Comparison of ENCODE assay signal across 10 cellular contexts in the genomic region with DNA sequence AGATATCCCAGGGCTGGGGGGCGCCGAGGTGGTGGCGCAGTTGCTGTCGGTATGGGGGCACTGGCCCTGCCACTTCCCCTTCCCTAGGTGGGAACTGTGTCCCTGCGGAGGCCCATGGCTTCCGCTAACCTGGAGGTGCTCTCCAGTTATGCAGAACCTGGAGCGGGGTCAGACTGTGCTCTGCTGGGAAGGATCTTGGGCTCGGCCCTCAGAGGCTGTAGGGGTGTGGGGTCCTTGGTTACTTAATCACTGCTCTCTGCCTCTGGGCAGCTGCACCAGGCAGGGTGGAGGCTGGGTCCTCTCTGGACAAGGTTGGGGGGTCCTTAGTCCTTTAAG. TPM values are rescaled to one million over a fixed set of nuclear protein-coding genes. Genes with fewer than 3 reads are reported as not detected.
DNase-seq lines count a peak whose midpoint lies in the region; ATAC-seq, FAIRE-seq and TF ChIP-seq lines count a peak whose summit lies in the region.
"Had no signal": no experiment of that assay in that cellular context is flagged by ENCODE, and none has a peak within 500 bp of the region (broad histone marks: within the 10 kb centered on the region; RNA-seq: fewer than 3 reads in every experiment).

No MANE protein-coding gene starts in this region.

- WGBS in K562 (ENCODE audit: insufficient coverage, low coverage, missing lambda C conversion rate) = 83% methylated on average over 3 of the region's 8 CpGs
- 40% methylated on average over 2 of the region's 8 CpGs for WGBS in right lobe of liver (ENCODE audit: insufficient coverage, low coverage, low lambda C conversion rate, missing lambda C conversion rate)
- WGBS in spleen, 5 donors = 33 to 75% (median 45%) methylated on average over 8 of the region's 8 CpGs

- H3K9me1 ChIP-seq in K562 (ENCODE audit: control insufficient read depth, insufficient read depth, low read length) = no peaks in the 10 kb centered on the region

- H3K9ac ChIP-seq in HCT116 (ENCODE audit: low read length) = peak overlapping the region; percentile 95
- H3K9ac ChIP-seq in K562 (ENCODE audit: insufficient read depth in 1 of 2, low read depth in 2 of 2, low read length in 2 of 2) = peak overlapping the region in 1 of 2 experiments; percentile 79; a peak in 2 of 4 replicates

- H2AFZ ChIP-seq in HCT116 (ENCODE audit: low read depth, low read length, poor library complexity, severe bottlenecking) = no peak overlapping the region
- no peak overlapping the region for H2AFZ ChIP-seq in K562 (ENCODE audit: low read depth, low read length)

- H3K9me3 ChIP-seq in HCT116 (ENCODE audit: control insufficient read depth in 1 of 2, insufficient read depth in 1 of 2, low read depth in 1 of 2, low read length in 2 of 2) = no peaks in the 10 kb centered on the region
- H3K9me3 ChIP-seq in K562 (replicated peaks; ENCODE audit: control insufficient read depth, insufficient read depth, low read depth, low read length) = no peaks in the 10 kb centered on the region
- H3K9me3 ChIP-seq in right lobe of liver = no peaks in the 10 kb centered on the region
- H3K9me3 ChIP-seq in spleen = no peaks in the 10 kb centered on the region

- CTCF ChIA-PET in HCT116 (lab: Charles Lee) (interaction anchor here (1.4 kb wide), 1 partner anchor 117 kb away, joined by 3 read pairs; the partner anchor contains the start of gene BAIAP2L1), K562 (lab: Yijun Ruan, JAX; ENCODE audit: low intra/inter-chr PET ratio) (no interaction called here)

- BruUV-seq in HCT116 (replicated peaks; lab: Mats Ljungman, UMichigan) (no TSS peak), K562 (replicated peaks; lab: Mats Ljungman, UMichigan) (no TSS peak)

- RAD21 ChIA-PET in HCT116 (lab: Charles Lee; ENCODE audit: low non-redundant PET in 1 of 2, low total read pairs in 2 of 2, uncharacterized antibody in 2 of 2, unreplicated experiment in 2 of 2) = no interaction called here

- POLR2A ChIA-PET in HCT116 (lab: Charles Lee) = interaction anchor here (0.9 kb wide), 1 partner anchor 124 kb away, joined by 3 read pairs; no protein-coding TSS in a partner anchor
- POLR2A ChIA-PET in K562 (lab: Yijun Ruan, JAX) = no interaction called here

- no peak for DNase-seq in HCT116 (ENCODE audit: low read depth, low spot score)
- no peak for DNase-seq in K562 (ENCODE audit: extremely low read depth in 1 of 4, low spot score in 3 of 4)
- DNase-seq in right lobe of liver = peak in 1 of 3 donors; percentile 38
- DNase-seq in spleen = no peak
- no peak for DNase-seq in NCI-H510A (lab: John Stamatoyannopoulos, UW)
- no peak for DNase-seq in SHP77 (lab: John Stamatoyannopoulos, UW)
- no peak for DNase-seq in activated CD4-positive, alpha-beta T cell treated with anti-CD3 and anti-CD28 coated beads for 48 hours
- DNase-seq: activated CD4-positive, alpha-beta T cell treated with anti-CD3 and anti-CD28 coated beads, Interleukin-2, amount 10 ng/mL, durations not matched to agents 7 days and 5 days; NCI-H1694 treated with DMSO at 0.1 percent for 48 hours had no signal

- H4K20me1 ChIP-seq in HCT116 (ENCODE audit: insufficient read depth) (peaks cover 3% of the 10 kb centered on the region; the same call in 1 of the 2 replicates), K562 (replicated peaks; ENCODE audit: control insufficient read depth, insufficient read depth, low read length) (peaks cover 5% of the 10 kb centered on the region; the same call in 1 of the 2 replicates)

- TF ChIP-seq RAD21 in HCT116 (IDR thresholded peaks at IDR 0.05; ENCODE audit: low read depth) (no peak), K562 (CRISPR knock-in tag; conservative IDR thresholded peaks at IDR 0.05 in 1 of 2, IDR thresholded peaks at IDR 0.05 in 1 of 2) (no peak)

- H3K36me3 ChIP-seq in HCT116 (ENCODE audit: control insufficient read depth in 1 of 2, insufficient read depth in 2 of 2, low read length in 2 of 2) (no peaks in the 10 kb centered on the region), K562 (ENCODE audit: control insufficient read depth, insufficient read depth, low read length) (peaks cover 23% of the 10 kb centered on the region; the same call in 2 of the 3 replicates), right lobe of liver (peaks cover 0 to 5% (median 0%) of the 10 kb centered on the region in 4 donors), spleen (peaks cover 0 to 60% (median 3%) of the 10 kb centered on the region in 6 donors)

- no peak for FAIRE-seq in K562 (lab: Jason Lieb, UNC)

- no peaks in the 10 kb centered on the region for H3K27me3 ChIP-seq in HCT116 (ENCODE audit: insufficient read depth, low read length)
- H3K27me3 ChIP-seq in K562 (ENCODE audit: control insufficient read depth in 2 of 2, insufficient read depth in 2 of 2, low read length in 2 of 2) = peaks cover 0 to 28% of the 10 kb centered on the region in 2 experiments; a peak in 2 of 5 replicates
- no peaks in the 10 kb centered on the region for H3K27me3 ChIP-seq in right lobe of liver
- no peaks in the 10 kb centered on the region for H3K27me3 ChIP-seq in spleen (replicated peaks in 1 of 7)

- no peak for TF ChIP-seq POLR2A in HCT116 (IDR thresholded peaks at IDR 0.05; ENCODE audit: borderline replicate concordance, extremely low read depth, insufficient read depth, insufficient read length)
- no peak for TF ChIP-seq POLR2A in K562 (conservative IDR thresholded peaks at IDR 0.05)
- no peak for TF ChIP-seq POLR2A in right lobe of liver (IDR thresholded peaks at IDR 0.05)
- TF ChIP-seq POLR2A in spleen (IDR thresholded peaks at IDR 0.05) = no peak

- H3K4me2 ChIP-seq in HCT116 (ENCODE audit: low read length) = peak overlapping the region; percentile 95
- no peak overlapping the region for H3K4me2 ChIP-seq in K562 (ENCODE audit: insufficient read depth, low read length)

- peak overlapping the region; percentile 68 for H3K27ac ChIP-seq in HCT116 (ENCODE audit: low read depth, low read length)
- H3K27ac ChIP-seq in K562 (ENCODE audit: extremely low read depth, low read depth, low read length) = no peak overlapping the region
- peak overlapping the region; percentile 95 to 98 (median 98) for H3K27ac ChIP-seq in right lobe of liver
- peak overlapping the region; percentile 27 to 98 (median 94) for H3K27ac ChIP-seq in spleen

- H3K4me1 ChIP-seq in HCT116 (ENCODE audit: control insufficient read depth in 1 of 2, insufficient read depth in 2 of 2, low read length in 2 of 2) (peaks cover 48 to 72% of the 10 kb centered on the region in 2 experiments), K562 (replicated peaks in 1 of 2; ENCODE audit: control insufficient read depth in 2 of 2, insufficient read depth in 2 of 2, low read length in 2 of 2) (peaks cover 11 to 67% of the 10 kb centered on the region in 2 experiments; a peak in 4 of 5 replicates), right lobe of liver (peaks cover 0 to 60% (median 18%) of the 10 kb centered on the region in 4 donors), spleen (peaks cover 49 to 83% (median 75%) of the 10 kb centered on the region in 6 donors)

- intact Hi-C loops in HCT116 (cut with micrococcal nuclease) (no loop called here), K562 (cut with micrococcal nuclease) (no loop called here), right lobe of liver (cut with DNase I) (no loop called here), spleen (cut with DNase I; ENCODE audit: low total_unique reads) (no loop called here)

- no peaks in the 10 kb centered on the region for H3K9me2 ChIP-seq in HCT116 (ENCODE audit: insufficient read depth)

- no peak for ATAC-seq in HCT116
- no peak for ATAC-seq in K562
- no peak for ATAC-seq in right lobe of liver
- no peak for ATAC-seq in HG02798 (IDR thresholded peaks at IDR 0.05; ENCODE audit: poor library complexity, unreplicated experiment)

- H3K79me2 ChIP-seq in HCT116 (ENCODE audit: insufficient read depth, low read length) (peaks cover 70% of the 10 kb centered on the region), K562 (ENCODE audit: control insufficient read depth, insufficient read depth, low read length) (peaks cover 21% of the 10 kb centered on the region)

- TF ChIP-seq EP300 in K562 (IDR thresholded peaks at IDR 0.05; ENCODE audit: low read length) = no peak

- in situ Hi-C loops in K562 (cut with MboI) = loop anchor here (5.0 kb wide), 1 partner anchor 47 kb away; no protein-coding TSS in a partner anchor

- TF ChIP-seq CTCF in HCT116 (IDR thresholded peaks at IDR 0.05 in 2 of 3, conservative IDR thresholded peaks at IDR 0.05 in 1 of 3; ENCODE audit: borderline replicate concordance in 1 of 3, insufficient read depth in 1 of 3, low read depth in 2 of 3, low read length in 2 of 3) (no peak), K562 (IDR thresholded peaks at IDR 0.05 in 2 of 3, conservative IDR thresholded peaks at IDR 0.05 in 1 of 3; ENCODE audit: insufficient read depth in 2 of 3, low read depth in 1 of 3, low read length in 3 of 3) (no peak), right lobe of liver (IDR thresholded peaks at IDR 0.05) (no peak), spleen (IDR thresholded peaks at IDR 0.05 in 8 of 11, conservative IDR thresholded peaks at IDR 0.05 in 3 of 11) (no peak)

- H3K4me3 ChIP-seq in HCT116 (replicated peaks in 1 of 2; ENCODE audit: low read depth in 1 of 2, low read length in 2 of 2) (peak overlapping the region in 1 of 2 experiments; percentile 43; a peak in 2 of 4 replicates), K562 (no peak overlapping the region), right lobe of liver (peak overlapping the region; percentile 63 to 90 (median 82)), spleen (peak overlapping the region; percentile 60 to 94 (median 80))

RNA-seq across cellular contexts. Expression of gene BRI3, which starts 2.4 kb away (rescaled TPM):
- 102 TPM for total RNA-seq in HCT116 (2021; ENCODE audit: unreplicated experiment)
- polyA plus RNA-seq in HCT116 (2012) = 92.5 and 93.5 TPM in 2 replicates
- 12.6 and 25.0 TPM in 2 replicates for total RNA-seq in K562 (2011; cell fraction: chromatin; rRNA removed; ENCODE audit: low replicate concordance)
- total RNA-seq in K562 (2011; cell fraction: nucleolus; rRNA removed) = 16.4 and 20.8 TPM in 2 replicates
- total RNA-seq in K562 (2011; cell fraction: nucleoplasm; rRNA removed) = 21.3 and 23.7 TPM in 2 replicates
- total RNA-seq in K562 (2014; rRNA removed) = 9.9 and 10.7 TPM in 2 replicates
- 11.9 and 21.6 TPM in 2 replicates for total RNA-seq in K562 (2014; rRNA removed; fragmentation: Illumina TruSeq; extraction: Trizol)
- total RNA-seq in K562 (2015; rRNA removed; fragmentation: Illumina TruSeq; extraction: Trizol) = 29.1 and 29.8 TPM in 2 replicates
- total RNA-seq in K562 (2021) = 55.1 and 57.4 TPM in 2 replicates
- polyA plus RNA-seq in K562 (2011; rRNA removed) = 18.6 and 21.3 TPM in 2 replicates
- 24.1 and 28.7 TPM in 2 replicates for polyA plus RNA-seq in K562 (2011; cell fraction: cytosol; rRNA removed)
- 16.2 and 18.7 TPM in 2 replicates for polyA plus RNA-seq in K562 (2011; cell fraction: nucleus; rRNA removed)
- polyA plus RNA-seq in K562 (2012) = 46.4 and 129 TPM in 2 replicates
- polyA plus RNA-seq in K562 (2014; fragmentation: Illumina TruSeq; extraction: Trizol) = 16.9 and 26.0 TPM in 2 replicates
- polyA plus RNA-seq in K562 (2014; fragmentation: Nextera tagmentation; extraction: Ambion mirVana) = 1 to 10 TPM; 4.3 to 5.7 TPM
- polyA plus RNA-seq in K562 (2014; rRNA removed) = 23.1 and 39.8 TPM in 2 replicates
- 8.9 and 9.1 TPM in 2 replicates for polyA minus RNA-seq in K562 (2011; rRNA and poly(A)+ RNA removed)
- polyA minus RNA-seq in K562 (2011; cell fraction: cytosol; rRNA and poly(A)+ RNA removed) = 8.2 and 13.9 TPM in 2 replicates
- polyA minus RNA-seq in K562 (2011; cell fraction: nucleus; rRNA and poly(A)+ RNA removed) = 9.2 and 11.0 TPM in 2 replicates
- 100 to 1,000 TPM in 4 of 6 experiments, 10 to 100 TPM in 2; 34.7 to 160 (median 137) TPM for total RNA-seq in right lobe of liver
- total RNA-seq in spleen = 100 to 1,000 TPM in 4 of 7 donors, 10 to 100 TPM in 3; 59.3 to 264 (median 191) TPM
- polyA plus RNA-seq in spleen = 100 to 1,000 TPM in 2 of 3 donors, 10 to 100 TPM in 1; 100.0 to 229 (median 164) TPM

RNA-seq across cellular contexts. Expression of gene TECPR1, which starts 31.8 kb away (rescaled TPM):
- total RNA-seq in HCT116 (2021; ENCODE audit: unreplicated experiment) (19.9 TPM), K562 (2014; rRNA removed) (7.7 and 8.7 TPM in 2 replicates), K562 (2014; rRNA removed; fragmentation: Illumina TruSeq; extraction: Trizol) (2.1 and 4.1 TPM in 2 replicates), K562 (2015; rRNA removed; fragmentation: Illumina TruSeq; extraction: Trizol) (3.4 and 4.2 TPM in 2 replicates), K562 (2021) (10.5 and 15.0 TPM in 2 replicates), right lobe of liver (10 to 100 TPM in 5 of 6 experiments, 1 to 10 TPM in 1; 9.4 to 14.9 (median 12.4) TPM), spleen (10 to 100 TPM; 19.0 to 86.4 (median 46.1) TPM)
- polyA plus RNA-seq in HCT116 (2012) = 7.6 and 9.6 TPM in 2 replicates
- 19.4 and 31.8 TPM in 2 replicates for total RNA-seq in K562 (2011; cell fraction: chromatin; rRNA removed; ENCODE audit: low replicate concordance)
- total RNA-seq in K562 (2011; cell fraction: nucleolus; rRNA removed) = 12.4 and 19.8 TPM in 2 replicates
- total RNA-seq in K562 (2011; cell fraction: nucleoplasm; rRNA removed) = 15.6 and 16.7 TPM in 2 replicates
- polyA plus RNA-seq in K562 (2011; rRNA removed) (1.2 and 2.6 TPM in 2 replicates), K562 (2014; fragmentation: Illumina TruSeq; extraction: Trizol) (2.2 and 3.4 TPM in 2 replicates), K562 (2014; fragmentation: Nextera tagmentation; extraction: Ambion mirVana) (under 1 TPM; 0.17 to 0.18 TPM), K562 (2014; rRNA removed) (4.4 and 6.2 TPM in 2 replicates), spleen (10 to 100 TPM in 2 of 3 donors, 1 to 10 TPM in 1; 8.4 to 26.1 (median 14.3) TPM)
- 0.83 and 1.5 TPM in 2 replicates for polyA plus RNA-seq in K562 (2011; cell fraction: cytosol; rRNA removed)
- 4.3 and 6.8 TPM in 2 replicates for polyA plus RNA-seq in K562 (2011; cell fraction: nucleus; rRNA removed)
- polyA plus RNA-seq in K562 (2012) = 4.8 and 11.1 TPM in 2 replicates
- 1.8 and 2.0 TPM in 2 replicates for polyA minus RNA-seq in K562 (2011; rRNA and poly(A)+ RNA removed)
- 3.1 and 6.8 TPM in 2 replicates for polyA minus RNA-seq in K562 (2011; cell fraction: cytosol; rRNA and poly(A)+ RNA removed)
- 3.4 and 4.3 TPM in 2 replicates for polyA minus RNA-seq in K562 (2011; cell fraction: nucleus; rRNA and poly(A)+ RNA removed)
